In the genomic region with DNA sequence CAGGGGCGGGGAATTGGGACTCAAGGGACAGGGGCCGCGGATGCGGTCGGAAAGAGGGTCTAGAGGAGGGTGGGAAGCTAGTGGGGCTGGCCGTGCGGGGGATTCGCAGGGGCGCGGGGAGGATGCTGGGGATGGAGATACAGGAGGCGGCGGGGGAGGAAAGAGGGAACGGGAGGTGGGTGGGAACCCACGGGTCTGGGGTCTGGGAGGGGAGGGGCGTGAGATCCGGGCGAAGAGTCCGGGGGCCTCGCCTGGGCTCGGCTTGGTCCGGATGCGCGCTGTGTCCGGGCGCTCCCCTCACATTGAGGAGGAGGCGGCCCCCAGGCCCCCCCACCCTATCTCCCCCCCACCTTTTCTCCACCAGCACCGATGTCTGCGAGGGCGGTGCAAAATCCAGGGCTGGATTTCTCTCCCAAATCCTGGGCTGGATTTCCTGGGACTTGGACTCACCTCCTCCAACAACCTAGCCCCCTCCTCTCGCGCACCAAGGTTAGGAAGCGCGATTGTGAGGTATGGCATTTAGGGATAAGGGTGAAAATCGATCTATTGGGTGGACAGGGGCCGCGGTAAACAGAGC, we compare ENCODE assay signal across 8 cellular contexts. TPM values are rescaled to one million over a fixed set of nuclear protein-coding genes. Genes with fewer than 3 reads are reported as not detected.
A peak's percentile ranks its signal among the peaks of the same experiment; 100 is the strongest.
DNase-seq lines count a peak whose midpoint lies in the region; ATAC-seq, FAIRE-seq and TF ChIP-seq lines count a peak whose summit lies in the region.

Gene AGAP2, minus strand, starts transcription at position 82 of the 577 bp plus-strand sequence. CDS start 496 bp downstream, outside the sequence.

- DNase-seq in Ammon's horn (ENCODE audit: low spot score) (peak; percentile 56), IMR-90 (no peak), GM12878 (ENCODE audit: low read depth, low spot score) (no peak), myocyte (ENCODE audit: low read depth) (peak; percentile 50), Kasumi-1 (lab: John Stamatoyannopoulos, UW) (no peak), GM10248 (ENCODE audit: extremely low spot score) (no peak), inferior parietal cortex (ENCODE audit: extremely low spot score) (no peak)
- DNase-seq in NK-92 treated with Interleukin-12 subunit alpha and Interleukin-12 subunit beta, amount 100 ng/mL, for 24 hours (lab: John Stamatoyannopoulos, UW) = no peak

- H3K9me3 ChIP-seq in IMR-90 (ENCODE audit: control insufficient read depth, insufficient read depth, low read length) = peaks cover 2% of the 10 kb centered on the region; the same call in 1 of the 2 replicates
- no peaks in the 10 kb centered on the region for H3K9me3 ChIP-seq in GM12878 (replicated peaks; ENCODE audit: control insufficient read depth, insufficient read depth, low read length)

- H3K4me2 ChIP-seq in IMR-90 (ENCODE audit: low read depth, low read length) (peak within 1 kb of the TSS; percentile 73), GM12878 (ENCODE audit: control insufficient read depth, insufficient read depth) (no peak within 1 kb of the TSS)

- CTCF ChIA-PET in IMR-90 (lab: Yijun Ruan, JAX) (no interaction called here), GM12878 (lab: Yijun Ruan, JAX) (interaction anchor here (3.8 kb wide), 1 partner anchor 154 kb away, joined by 22 read pairs; no protein-coding TSS in a partner anchor), GM10248 (lab: Yijun Ruan, JAX) (no interaction called here)

- H3K27me3 ChIP-seq in IMR-90 (ENCODE audit: control insufficient read depth, insufficient read depth, low read length) (peaks cover 81% of the 10 kb centered on the region), GM12878 (replicated peaks in 1 of 2; ENCODE audit: control insufficient read depth in 2 of 2, insufficient read depth in 2 of 2, low read length in 1 of 2) (no peaks in the 10 kb centered on the region)

- no peak for FAIRE-seq in GM12878 (lab: Jason Lieb, UNC)

- H2AK9ac ChIP-seq in IMR-90 (replicated peaks; ENCODE audit: low read depth, low read length, poor library complexity) = peak within 1 kb of the TSS; percentile 55

- no TSS peak for BruUV-seq in IMR-90 (replicated peaks; lab: Mats Ljungman, UMichigan)
- BruUV-seq in GM12878 (replicated peaks; lab: Mats Ljungman, UMichigan) = no TSS peak

- H2BK20ac ChIP-seq in IMR-90 (ENCODE audit: low read depth, low read length) = no peak within 1 kb of the TSS

- in situ Hi-C loops in IMR-90 (cut with MboI; ENCODE audit: low sequenced_read_pairs) (loop anchor here (10.0 kb wide), 1 partner anchor 154 kb away; no protein-coding TSS in a partner anchor), GM12878 (cut with MboI) (no loop called here)

- intact Hi-C loops in IMR-90 (cut with micrococcal nuclease) (loop anchor here (5.0 kb wide), 1 partner anchor 156 kb away; no protein-coding TSS in a partner anchor), GM12878 (cut with micrococcal nuclease; ENCODE audit: unreplicated experiment) (no loop called here)

- no peak within 1 kb of the TSS for H3K27ac ChIP-seq in IMR-90 (ENCODE audit: insufficient read depth, low read length)
- H3K27ac ChIP-seq in GM12878 (ENCODE audit: control insufficient read depth, insufficient read depth) = no peak within 1 kb of the TSS

- peak within 1 kb of the TSS; percentile 79 for H2AFZ ChIP-seq in IMR-90 (replicated peaks; ENCODE audit: low read length, poor library complexity)
- H2AFZ ChIP-seq in GM12878 (ENCODE audit: control insufficient read depth, low read depth, low read length) = no peak within 1 kb of the TSS

- H3K36me3 ChIP-seq in IMR-90 (ENCODE audit: control insufficient read depth, insufficient read depth, low read length) = no peaks in the 10 kb centered on the region
- no peaks in the 10 kb centered on the region; a peak in 1 of 4 replicates for H3K36me3 ChIP-seq in GM12878 (ENCODE audit: control insufficient read depth in 2 of 2, insufficient read depth in 2 of 2, low read length in 1 of 2)

- H3K4me3 ChIP-seq in IMR-90 (ENCODE audit: insufficient read depth, low read depth, low read length) = peak within 1 kb of the TSS; percentile 31
- H3K4me3 ChIP-seq in GM12878 = no peak within 1 kb of the TSS

- SMC1A ChIA-PET in GM12878 (lab: Charles Lee; ENCODE audit: uncharacterized antibody, unreplicated experiment) = no interaction called here

- no peak within 1 kb of the TSS for H3K18ac ChIP-seq in IMR-90 (ENCODE audit: low read depth, low read length)

- H2AK5ac ChIP-seq in IMR-90 (ENCODE audit: low read depth, low read length) = no peak within 1 kb of the TSS

- H3K79me2 ChIP-seq in GM12878 (ENCODE audit: control insufficient read depth, insufficient read depth, low read length) = peaks cover 18% of the 10 kb centered on the region

- H3K9ac ChIP-seq in IMR-90 (ENCODE audit: low read depth, low read length) (no peak within 1 kb of the TSS), GM12878 (ENCODE audit: control insufficient read depth, insufficient read depth, low read length) (no peak within 1 kb of the TSS)

- H3K23ac ChIP-seq in IMR-90 (ENCODE audit: low read depth, low read length) = 0 out of 2 replicates have a peak within 1 kb of the TSS, but pooled peaks have one; percentile 1

- no peak within 1 kb of the TSS for H3K56ac ChIP-seq in IMR-90 (ENCODE audit: extremely low read depth, insufficient read depth, low read length)

- 0 out of 2 replicates have a peak, but pooled peaks cover 3% of the 10 kb centered on the region for H3K4me1 ChIP-seq in IMR-90 (ENCODE audit: control insufficient read depth, insufficient read depth, low read length)
- H3K4me1 ChIP-seq in GM12878 (ENCODE audit: control insufficient read depth, insufficient read depth, low read length) = peaks cover 12% of the 10 kb centered on the region

- no peaks in the 10 kb centered on the region for H3K79me1 ChIP-seq in IMR-90 (ENCODE audit: low read depth in 1 of 2, low read length in 2 of 2)

- no peaks in the 10 kb centered on the region for H3K9me1 ChIP-seq in IMR-90 (ENCODE audit: insufficient read depth, low read length)

- ATAC-seq in IMR-90 (ENCODE audit: low read depth) = no peak
- ATAC-seq in GM12878 = no peak

- TF ChIP-seq POLR2A in IMR-90 (IDR thresholded peaks at IDR 0.05; ENCODE audit: low read depth, low read length) (no peak), GM12878 (IDR thresholded peaks at IDR 0.05; ENCODE audit: low read depth, low read length) (no peak)

- WGBS in IMR-90 (ENCODE audit: extremely low coverage in 2 of 2, insufficient read length in 1 of 2), 2 experiments = 0% methylated on average over 10 of the region's 36 CpGs; no CpG with 5 or more reads in 1 of the 2 experiments
- WGBS in GM12878 (ENCODE audit: insufficient coverage, insufficient replicate concordance, low lambda C conversion rate, missing lambda C conversion rate) = 97% methylated on average over 9 of the region's 36 CpGs

- POLR2A ChIA-PET in IMR-90 (lab: Charles Lee; ENCODE audit: unreplicated experiment) = no interaction called here
- POLR2A ChIA-PET in GM12878 (lab: Charles Lee) = no interaction called here
- POLR2A ChIA-PET in GM10248 (lab: Yijun Ruan, JAX) = no interaction called here

- RAD21 ChIA-PET in GM12878 (lab: Charles Lee; ENCODE audit: unreplicated experiment) = no interaction called here

- H4K5ac ChIP-seq in IMR-90 (ENCODE audit: low read depth, low read length) = no peak within 1 kb of the TSS

- TF ChIP-seq RAD21 in IMR-90 (IDR thresholded peaks at IDR 0.05; ENCODE audit: low read length) = no peak
- no peak for TF ChIP-seq RAD21 in GM12878 (IDR thresholded peaks at IDR 0.05; ENCODE audit: insufficient read depth, low read depth, low read length)

- H2BK15ac ChIP-seq in IMR-90 (ENCODE audit: low read depth, low read length) = no peak within 1 kb of the TSS

- H4K20me1 ChIP-seq in IMR-90 (ENCODE audit: insufficient read depth, low read length) = 0 out of 2 replicates have a peak, but pooled peaks cover 3% of the 10 kb centered on the region
- no peaks in the 10 kb centered on the region for H4K20me1 ChIP-seq in GM12878 (ENCODE audit: control insufficient read depth, insufficient read depth)

- H3K4ac ChIP-seq in IMR-90 (ENCODE audit: low read depth, low read length) = no peak within 1 kb of the TSS

- TF ChIP-seq EP300 in GM12878 (IDR thresholded peaks at IDR 0.05; ENCODE audit: borderline replicate concordance in 1 of 2, control insufficient read depth in 1 of 2, low read depth in 2 of 2, low read length in 2 of 2) = no peak

- H4K8ac ChIP-seq in IMR-90 (ENCODE audit: low read depth in 2 of 2, low read length in 2 of 2) = no peak within 1 kb of the TSS

- TF ChIP-seq CTCF in IMR-90 (conservative IDR thresholded peaks at IDR 0.05; ENCODE audit: low read depth, low read length) = no peak
- no peak for TF ChIP-seq CTCF in GM12878 (IDR thresholded peaks at IDR 0.05 in 2 of 3, conservative IDR thresholded peaks at IDR 0.05 in 1 of 3; ENCODE audit: control insufficient read depth in 2 of 3, extremely low read depth in 1 of 3, insufficient read depth in 1 of 3, low read depth in 3 of 3, low read length in 3 of 3)
- no peak for TF ChIP-seq CTCF in GM10248 (IDR thresholded peaks at IDR 0.05; ENCODE audit: control extremely low read depth, extremely low read depth, low read depth, missing control alignments)

- H2BK5ac ChIP-seq in IMR-90 (ENCODE audit: low read depth, low read length, poor library complexity, severe bottlenecking) = no peak within 1 kb of the TSS

- H4K91ac ChIP-seq in IMR-90 (ENCODE audit: insufficient read depth, low read depth, low read length) = no peak within 1 kb of the TSS

- no peak within 1 kb of the TSS for H3K14ac ChIP-seq in IMR-90 (replicated peaks; ENCODE audit: low read depth, low read length)

- no peak within 1 kb of the TSS for H2BK120ac ChIP-seq in IMR-90 (ENCODE audit: low read depth, low read length)

- dilution Hi-C loops in IMR-90 (cut with HindIII; ENCODE audit: low sequenced_read_pairs, unreplicated experiment) = no loop called here

RNA-seq across cellular contexts. Expression of gene AGAP2, which starts in this region (rescaled TPM):
- 0.18 and 0.28 TPM in 2 replicates for total RNA-seq in IMR-90 (2012; rRNA removed)
- polyA plus RNA-seq in IMR-90 (2012; rRNA removed) = 0.03 and 0.07 TPM in 2 replicates
- 0.09 and 0.10 TPM in 2 replicates for polyA plus RNA-seq in IMR-90 (2012; cell fraction: cytosol; rRNA removed)
- 0.55 and 0.88 TPM in 2 replicates for polyA plus RNA-seq in IMR-90 (2012; cell fraction: nucleus; rRNA removed; ENCODE audit: low replicate concordance)
- total RNA-seq in GM12878 (2013; cell fraction: nucleolus; rRNA removed) = 13.0 and 14.1 TPM in 2 replicates
- total RNA-seq in GM12878 (2014; rRNA removed) = 11.1 and 14.1 TPM in 2 replicates
- 10.2 and 13.9 TPM in 2 replicates for total RNA-seq in GM12878 (2014; rRNA removed; fragmentation: Illumina TruSeq; extraction: Trizol)
- total RNA-seq in GM12878 (2021) = 17.9 and 19.8 TPM in 2 replicates
- polyA plus RNA-seq in GM12878 (2011; ENCODE audit: low read depth) = 6.7 TPM
- polyA plus RNA-seq in GM12878 (2011; rRNA removed) = 11.6 and 13.9 TPM in 2 replicates
- polyA plus RNA-seq in GM12878 (2011; cell fraction: cytosol; rRNA removed) = 10.5 and 13.7 TPM in 2 replicates
- polyA plus RNA-seq in GM12878 (2011; cell fraction: nucleus; rRNA removed) = 28.7 and 34.5 TPM in 2 replicates
- polyA plus RNA-seq in GM12878 (2012) = 9.1 and 10.5 TPM in 2 replicates
- 6.8 and 10.6 TPM in 2 replicates for polyA plus RNA-seq in GM12878 (2014; fragmentation: Illumina TruSeq; extraction: Trizol)
- under 1 TPM; 0.29 to 0.47 TPM for polyA plus RNA-seq in GM12878 (2014; fragmentation: Nextera tagmentation; extraction: Ambion mirVana)
- 11.3 and 13.6 TPM in 2 replicates for polyA plus RNA-seq in GM12878 (2014; rRNA removed)
- polyA plus RNA-seq in GM12878 (2016; fragmentation: Nextera tagmentation; extraction: Ambion mirVana) = 1 to 10 TPM; 2.5 to 2.8 TPM
- polyA minus RNA-seq in GM12878 (2011; rRNA and poly(A)+ RNA removed) = 9.4 and 16.3 TPM in 2 replicates
- 6.4 and 8.3 TPM in 2 replicates for polyA minus RNA-seq in GM12878 (2011; cell fraction: cytosol; rRNA and poly(A)+ RNA removed)
- polyA minus RNA-seq in GM12878 (2011; cell fraction: nucleus; rRNA and poly(A)+ RNA removed) = 8.0 and 19.8 TPM in 2 replicates
- total RNA-seq in myocyte = 9.8 and 30.2 TPM in 2 replicates
- 5.1 TPM for polyA plus RNA-seq in myocyte (2012)

Comparison
In these comparisons a context has a peak if more than half of its experiments do, and no peak if none do; other contexts are left out.
1. DNase-seq: peak in Ammon's horn (single experiment) and myocyte (single experiment); none in IMR-90 (single experiment), GM12878 (single experiment), Kasumi-1 (0 of 2), GM10248 (single experiment), NK-92 treated with Interleukin-12 subunit alpha and Interleukin-12 subunit beta, amount 100 ng/mL, for 24 hours (single experiment) and inferior parietal cortex (single experiment).